In genomic region chr13:113802761-113803160, GRCh38 we compare ENCODE assay signal across 20 cellular contexts. TPM values are rescaled to one million over a fixed set of nuclear protein-coding genes. Genes with fewer than 3 reads are reported as not detected.
A peak's percentile ranks its signal among the peaks of the same experiment; 100 is the strongest.
DNase-seq lines count a peak whose midpoint lies in the region; ATAC-seq and TF ChIP-seq lines count a peak whose summit lies in the region.
"Had no signal": no experiment of that assay in that cellular context is flagged by ENCODE, and none has a peak within 500 bp of the region (broad histone marks: within the 10 kb centered on the region; RNA-seq: fewer than 3 reads in every experiment).

No MANE protein-coding gene starts in this region.

- H3K27me3 ChIP-seq in left ventricle myocardium inferior (ENCODE audit: low read depth), result no peaks in the 10 kb centered on the region
- no peaks in the 10 kb centered on the region for H3K27me3 ChIP-seq in WERI-Rb-1 (ENCODE audit: insufficient read depth, low read depth, severe bottlenecking)
- H3K27me3 ChIP-seq in upper lobe of right lung, result no peaks in the 10 kb centered on the region
- H3K27me3 ChIP-seq: uterus had no signal

- ATAC-seq in left ventricle myocardium superior (peak; percentile 18), left colon (peak; percentile 20), upper lobe of right lung (no peak), SK-N-SH treated with all-trans-retinoic acid at 6 μM for 48 hours (no peak)
- ATAC-seq: stimulated activated effector memory CD8-positive, alpha-beta T cell treated with anti-CD3 and anti-CD28 coated beads, Interleukin-12 subunit alpha, Interleukin-12 subunit beta, amount 100 ng/mL, for 72 hours had no signal

- TF ChIP-seq CTCF in left ventricle myocardium inferior (IDR thresholded peaks at IDR 0.05; ENCODE audit: borderline replicate concordance), result no peak
- TF ChIP-seq CTCF in WERI-Rb-1 (IDR thresholded peaks at IDR 0.05; ENCODE audit: low read depth, low read length), result no peak
- TF ChIP-seq CTCF in upper lobe of right lung (IDR thresholded peaks at IDR 0.05), result no peak

- DNase-seq in left ventricle myocardium superior, result peak; percentile 34
- DNase-seq in left ventricle myocardium inferior, result no peak
- no peak for DNase-seq in WERI-Rb-1
- DNase-seq in left colon, result no peak
- DNase-seq in upper lobe of right lung, result peak; percentile 62
- no peak for DNase-seq in epidermal melanocyte (ENCODE audit: insufficient read length, low spot score)
- no peak for DNase-seq in middle frontal gyrus (ENCODE audit: extremely low spot score, low spot score)
- DNase-seq: activated CD4-positive, CD25-positive, alpha-beta regulatory T cell; activated CD8-positive, alpha-beta T cell treated with anti-CD3 and anti-CD28 coated beads, Interleukin-2, amount 10 ng/mL, durations not matched to agents 7 days and 5 days; activated effector memory CD4-positive, alpha-beta T cell treated with anti-CD3 and anti-CD28 coated beads, Interleukin-2, amount 50 U/mL, for 16 hours; activated T-cell treated with anti-CD3 and anti-CD28 coated beads for 4 hours; DMS79 treated with DMSO at 0.1 percent for 48 hours; NCI-H187; occipital lobe; small intestine; SW 1271 had no signal

- peaks cover 13% of the 10 kb centered on the region for H3K4me1 ChIP-seq in left ventricle myocardium inferior
- peaks cover 10% of the 10 kb centered on the region for H3K4me1 ChIP-seq in upper lobe of right lung
- H3K4me1 ChIP-seq: uterus had no signal

- intact Hi-C loops in left ventricle myocardium superior (cut with micrococcal nuclease) (no loop called here), left ventricle myocardium inferior (cut with micrococcal nuclease) (no loop called here), left colon (cut with DNase I, micrococcal nuclease) (no loop called here), upper lobe of right lung (cut with DNase I) (no loop called here)

- H3K36me3 ChIP-seq in left ventricle myocardium inferior (no peaks in the 10 kb centered on the region), WERI-Rb-1 (no peaks in the 10 kb centered on the region), upper lobe of right lung (no peaks in the 10 kb centered on the region)
- H3K36me3 ChIP-seq: uterus had no signal

- no peaks in the 10 kb centered on the region for H3K9me3 ChIP-seq in left ventricle myocardium inferior (replicated peaks)
- peaks cover 6% of the 10 kb centered on the region for H3K9me3 ChIP-seq in WERI-Rb-1 (ENCODE audit: severe bottlenecking)
- H3K9me3 ChIP-seq in upper lobe of right lung, result no peaks in the 10 kb centered on the region
- H3K9me3 ChIP-seq: uterus had no signal

- no peak overlapping the region for H3K4me3 ChIP-seq in left ventricle myocardium inferior
- H3K4me3 ChIP-seq in WERI-Rb-1 (ENCODE audit: low read depth, low read length), result no peak overlapping the region
- H3K4me3 ChIP-seq in upper lobe of right lung, result no peak overlapping the region
- H3K4me3 ChIP-seq: BLaER1, uterus had no signal

- H3K27ac ChIP-seq in left ventricle myocardium inferior (replicated peaks) (no peak overlapping the region), WERI-Rb-1 (peak overlapping the region; percentile 40; the same call in 1 of the 2 replicates), upper lobe of right lung (no peak overlapping the region)
- H3K27ac ChIP-seq: BLaER1, uterus had no signal

TF ChIP-seq in SK-N-SH treated with all-trans-retinoic acid at 6 μM for 48 hours, 23 proteins besides CTCF, POLR2A, EP300 and RAD21:
- no peak for TF ChIP-seq BACH2 (CRISPR knock-in tag; IDR thresholded peaks at IDR 0.05; ENCODE audit: borderline replicate concordance)
- no peak for TF ChIP-seq ZFP3 (CRISPR knock-in tag; IDR thresholded peaks at IDR 0.05)
- TF ChIP-seq ZC3H10 (CRISPR knock-in tag; IDR thresholded peaks at IDR 0.05), result no peak
- TF ChIP-seq PPARA (CRISPR knock-in tag; IDR thresholded peaks at IDR 0.05; ENCODE audit: borderline replicate concordance), result no peak
- TF ChIP-seq CREB5 (CRISPR knock-in tag; IDR thresholded peaks at IDR 0.05; ENCODE audit: low read depth), result no peak

RNA-seq across cellular contexts. Expression of gene TMEM255B, which starts 43.7 kb away (rescaled TPM):
- total RNA-seq in left ventricle myocardium superior (12.1 TPM), left ventricle myocardium inferior (7.7 TPM), left colon (1 to 10 TPM; 1.9 to 2.4 TPM), upper lobe of right lung (43.6 TPM)

Comparison
In these comparisons a context has a peak if more than half of its experiments do, and no peak if none do; other contexts are left out.
1. DNase-seq: peak in left ventricle myocardium superior (single experiment) and upper lobe of right lung (single experiment); none in left ventricle myocardium inferior (single experiment), WERI-Rb-1 (single experiment), left colon (0 of 2), epidermal melanocyte (single experiment) and middle frontal gyrus (single experiment).
2. ATAC-seq: peak in left ventricle myocardium superior (single experiment) and left colon (single experiment); none in upper lobe of right lung (single experiment) and SK-N-SH treated with all-trans-retinoic acid at 6 μM for 48 hours (single experiment).